In the genomic region with DNA sequence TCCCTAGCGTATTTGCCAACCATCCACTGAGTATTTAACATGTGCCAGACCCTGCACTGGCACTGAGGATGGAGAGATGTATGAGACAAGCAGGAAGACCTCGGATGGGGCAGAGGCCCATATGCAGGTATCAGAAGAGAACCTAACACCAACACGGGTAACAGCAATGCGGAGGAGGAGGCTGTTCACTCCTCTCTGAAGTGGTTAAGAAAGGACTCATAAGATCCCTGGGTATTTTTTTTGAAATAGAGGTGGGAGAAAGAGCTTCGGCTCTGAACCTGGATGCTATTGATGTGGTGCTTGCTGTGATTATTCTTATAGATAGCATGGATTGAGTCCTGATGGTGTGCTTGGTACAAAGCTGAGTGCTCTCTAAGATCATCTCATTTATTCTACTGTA, we compare ENCODE assay signal across 1 cellular context.
TF ChIP-seq lines count a peak whose summit lies in the region.

No MANE protein-coding gene starts in this region.

TF ChIP-seq in H1, 55 proteins besides CTCF, POLR2A, EP300 and RAD21:
- no peak for TF ChIP-seq TAF1 (IDR thresholded peaks at IDR 0.05; ENCODE audit: low read depth, low read length)
- TF ChIP-seq SUZ12 (IDR thresholded peaks at IDR 0.05; ENCODE audit: low read length): no peak
- no peak for TF ChIP-seq NANOG (IDR thresholded peaks at IDR 0.05; ENCODE audit: insufficient read depth, low read depth, low read length, poor library complexity, severe bottlenecking)
- TF ChIP-seq YY1 (IDR thresholded peaks at IDR 0.05; ENCODE audit: low read depth, low read length): no peak
- no peak for TF ChIP-seq POU5F1 (IDR thresholded peaks at IDR 0.05; ENCODE audit: low read depth, low read length)
- no peak for TF ChIP-seq RBBP5 (IDR thresholded peaks at IDR 0.05; ENCODE audit: borderline replicate concordance, low read depth, low read length)
- no peak for TF ChIP-seq NRF1 (IDR thresholded peaks at IDR 0.05; ENCODE audit: low read depth, low read length)
- no peak for TF ChIP-seq CBX5 (IDR thresholded peaks at IDR 0.05; ENCODE audit: low read depth, low read length)
